In the genomic region with DNA sequence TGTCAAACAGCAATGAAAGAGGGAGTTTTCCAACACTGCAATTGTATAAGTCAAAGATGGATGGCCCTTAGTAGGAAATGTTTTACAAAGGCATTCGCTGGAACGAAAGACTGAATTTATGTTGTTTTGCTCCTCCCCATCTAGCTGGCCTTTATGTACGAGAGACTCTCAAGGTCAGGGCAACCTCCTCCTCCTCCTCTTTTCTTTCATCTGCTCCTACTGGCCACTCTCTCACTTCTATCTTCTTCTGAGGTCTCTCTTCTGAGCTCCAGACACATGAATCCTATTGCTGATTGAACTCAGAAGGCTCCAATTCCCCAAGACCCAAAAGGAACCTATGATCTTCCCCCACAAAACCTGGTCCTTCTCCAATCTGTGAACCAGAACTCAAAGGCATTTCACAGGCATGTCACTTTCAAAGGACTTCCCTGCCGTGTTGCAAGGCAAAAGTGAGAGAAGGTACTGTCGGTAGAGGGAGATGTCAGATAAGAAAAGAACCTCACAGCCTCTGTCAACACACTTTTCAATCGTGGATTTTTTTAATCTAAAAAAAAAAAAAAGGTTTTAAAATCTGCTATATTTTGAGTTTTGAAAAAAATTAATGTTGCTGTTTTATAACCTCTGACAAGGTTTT, we compare ENCODE assay signal across 8 cellular contexts. TPM values are rescaled to one million over a fixed set of nuclear protein-coding genes. Genes with fewer than 3 reads are reported as not detected.
A peak's percentile ranks its signal among the peaks of the same experiment; 100 is the strongest.
DNase-seq lines count a peak whose midpoint lies in the region; ATAC-seq and TF ChIP-seq lines count a peak whose summit lies in the region.

No MANE protein-coding gene starts in this region.

- no peaks in the 10 kb centered on the region for H4K20me1 ChIP-seq in PC-3 (ENCODE audit: low read length)

- H3K27me3 ChIP-seq in AG04450 (ENCODE audit: control insufficient read depth, insufficient read depth, low read length), result peaks cover 21% of the 10 kb centered on the region
- peaks cover 62% of the 10 kb centered on the region for H3K27me3 ChIP-seq in PC-3 (ENCODE audit: low read length)
- H3K27me3 ChIP-seq in right cardiac atrium (ENCODE audit: control insufficient read depth, insufficient read depth), result no peaks in the 10 kb centered on the region

- intact Hi-C loops in PC-3 (cut with micrococcal nuclease), result loop anchor here (2.0 to 5.0 kb wide), 4 partner anchors 118 to 1495 kb away; no protein-coding TSS in a partner anchor
- intact Hi-C loops in right cardiac atrium (cut with DNase I), result no loop called here

- 24% methylated on average over 6 of the region's 6 CpGs for WGBS in right cardiac atrium

- no peaks in the 10 kb centered on the region for H3K9me2 ChIP-seq in PC-3 (replicated peaks; ENCODE audit: low read length)

- H3K36me3 ChIP-seq in PC-3 (ENCODE audit: low read depth, low read length), result no peaks in the 10 kb centered on the region

- no peak overlapping the region for H3K4me2 ChIP-seq in PC-3 (ENCODE audit: low read length)

- DNase-seq in AG04450 (ENCODE audit: low read depth, low spot score) (no peak), GM13977 (ENCODE audit: low spot score) (no peak), PC-3 (peak; percentile 43), fibroblast of villous mesenchyme (ENCODE audit: low read depth) (peak; percentile 40), right cardiac atrium (no peak)

- CTCF ChIA-PET in AG04450 (lab: Charles Lee), result interaction anchor here (1.3 kb wide), 1 partner anchor 15 kb away, joined by 7 read pairs; no protein-coding TSS in a partner anchor
- CTCF ChIA-PET in PC-3 (lab: Charles Lee), result no interaction called here

- peak; percentile 25; the same call in 1 of the 2 replicates for TF ChIP-seq CTCF in AG04450 (IDR thresholded peaks at IDR 0.05; ENCODE audit: low read depth, low read length)
- peak; percentile 27 for TF ChIP-seq CTCF in GM13977 (IDR thresholded peaks at IDR 0.05; ENCODE audit: extremely low read depth, insufficient read depth, missing control alignments)
- peak; percentile 56 for TF ChIP-seq CTCF in PC-3 (conservative IDR thresholded peaks at IDR 0.05; ENCODE audit: low read depth, low read length)
- TF ChIP-seq CTCF in fibroblast of villous mesenchyme (IDR thresholded peaks at IDR 0.05; ENCODE audit: insufficient read depth, low read depth, low read length), result peak; percentile 43

- H3K9me3 ChIP-seq in AG04450 (ENCODE audit: control insufficient read depth, insufficient read depth, low read length) (no peaks in the 10 kb centered on the region; the same call in 1 of the 2 replicates), PC-3 (ENCODE audit: low read length) (no peaks in the 10 kb centered on the region), right cardiac atrium (ENCODE audit: control insufficient read depth, low read length) (no peaks in the 10 kb centered on the region)

- H3K27ac ChIP-seq in AG04450 (ENCODE audit: low read depth, low read length), result no peak overlapping the region
- no peak overlapping the region for H3K27ac ChIP-seq in PC-3 (ENCODE audit: low read length)
- H3K27ac ChIP-seq in right cardiac atrium (ENCODE audit: low read length), result no peak overlapping the region

- H2AFZ ChIP-seq in PC-3 (ENCODE audit: low read length), result no peak overlapping the region

- no peaks in the 10 kb centered on the region for H3F3A ChIP-seq in PC-3 (ENCODE audit: low read length, unreplicated experiment)

- peak; percentile 71 for ATAC-seq in PC-3
- ATAC-seq in HG02588 (IDR thresholded peaks at IDR 0.05; ENCODE audit: unreplicated experiment), result no peak
- ATAC-seq in HG03460 (IDR thresholded peaks at IDR 0.05; ENCODE audit: unreplicated experiment), result no peak
- ATAC-seq in HG03045 (IDR thresholded peaks at IDR 0.05; ENCODE audit: unreplicated experiment), result no peak
- ATAC-seq in right cardiac atrium, result no peak

- no peak overlapping the region for H3K4me3 ChIP-seq in AG04450 (ENCODE audit: low read depth, low read length)
- H3K4me3 ChIP-seq in PC-3 (ENCODE audit: low read length), result no peak overlapping the region
- H3K4me3 ChIP-seq in fibroblast of villous mesenchyme (ENCODE audit: low read depth, low read length), result no peak overlapping the region
- H3K4me3 ChIP-seq in right cardiac atrium (ENCODE audit: low read length), result no peak overlapping the region

- H3K4me1 ChIP-seq in PC-3 (ENCODE audit: insufficient read depth, low read length) (no peaks in the 10 kb centered on the region), right cardiac atrium (ENCODE audit: control insufficient read depth, insufficient read depth, low read length) (no peaks in the 10 kb centered on the region)

- no peaks in the 10 kb centered on the region for H3K79me2 ChIP-seq in PC-3 (ENCODE audit: low read length)

- in situ Hi-C loops in GM13977 (cut with MboI; ENCODE audit: low pct_unique_long_range_greater_than_20kb, low sequenced_read_pairs, unreplicated experiment), result loop anchor here (25.0 kb wide), 2 partner anchors 315 to 1490 kb away; no protein-coding TSS in a partner anchor

- H3K9ac ChIP-seq in PC-3 (ENCODE audit: low read length), result no peak overlapping the region

- POLR2A ChIA-PET in AG04450 (lab: Yijun Ruan, JAX) (no interaction called here), PC-3 (lab: Charles Lee; ENCODE audit: unreplicated experiment) (no interaction called here)

- no TSS peak for BruUV-seq in PC-3 (replicated peaks; lab: Mats Ljungman, UMichigan)

RNA-seq across cellular contexts. Expression of a gene that starts 28.5 kb away (rescaled TPM):
- polyA plus RNA-seq in AG04450 (2011; rRNA removed) (41.1 and 57.6 TPM in 2 replicates), right cardiac atrium (11.3 TPM)
- polyA minus RNA-seq in AG04450 (2011; rRNA and poly(A)+ RNA removed), result 39.8 and 66.6 TPM in 2 replicates
- total RNA-seq in PC-3 (2014; rRNA removed) (34.4 and 45.5 TPM in 2 replicates), fibroblast of villous mesenchyme (50.3 and 68.7 TPM in 2 replicates), right cardiac atrium (10 to 100 TPM; 15.2 to 29.2 (median 16.7) TPM)

Comparison
In these comparisons a context has a peak if more than half of its experiments do, and no peak if none do; other contexts are left out.
1. DNase-seq: peak in PC-3 (single experiment) and fibroblast of villous mesenchyme (single experiment); none in AG04450 (single experiment), GM13977 (single experiment) and right cardiac atrium (0 of 3).
2. Peak in every context shown above with its lines, with median percentiles within 50 percentile points of each other: CTCF ChIP-seq.